In the genomic region with DNA sequence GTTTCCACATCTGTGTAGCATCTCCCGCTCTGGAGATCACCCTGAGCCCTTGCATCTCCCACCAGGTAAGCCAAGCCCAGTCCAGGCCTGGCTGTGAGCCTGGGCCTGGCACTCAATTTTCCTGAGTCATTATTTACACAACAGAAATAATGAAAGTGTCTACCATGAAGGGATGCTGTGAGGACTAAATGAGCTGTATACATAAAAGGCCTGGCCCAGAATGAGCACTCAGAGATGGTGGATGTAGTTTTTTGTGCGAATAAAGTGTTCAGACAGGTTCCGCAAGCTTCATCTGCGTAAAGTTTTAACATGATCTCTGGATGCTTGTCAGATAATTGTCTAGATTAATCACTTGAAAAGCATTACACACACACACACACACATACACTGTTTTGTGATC, we compare ENCODE assay signal across 12 cellular contexts. TPM values are rescaled to one million over a fixed set of nuclear protein-coding genes. Genes with fewer than 3 reads are reported as not detected.
A peak's percentile ranks its signal among the peaks of the same experiment; 100 is the strongest.
DNase-seq lines count a peak whose midpoint lies in the region; ATAC-seq, FAIRE-seq and TF ChIP-seq lines count a peak whose summit lies in the region.
"Not testable (repeated sequence)": the region's sequence is repeated elsewhere in the genome, so short reads cannot be mapped to it uniquely, and the experiment has no call there.
"Had no signal": no experiment of that assay in that cellular context is flagged by ENCODE, and none has a peak within 500 bp of the region (broad histone marks: within the 10 kb centered on the region; RNA-seq: fewer than 3 reads in every experiment).

No MANE protein-coding gene starts in this region.

- not testable (repeated sequence) for H3K36me3 ChIP-seq in PC-3 (ENCODE audit: low read depth, low read length); endothelial cell of umbilical vein (ENCODE audit: control insufficient read depth in 2 of 2, extremely low read depth in 1 of 2, insufficient read depth in 2 of 2, low read length in 2 of 2); right lobe of liver; stomach

- not testable (repeated sequence) for TF ChIP-seq CTCF in PC-3 (conservative IDR thresholded peaks at IDR 0.05; ENCODE audit: low read depth, low read length); endothelial cell of umbilical vein (IDR thresholded peaks at IDR 0.05; ENCODE audit: extremely low read depth in 1 of 2, insufficient read depth in 1 of 2, low read depth in 1 of 2, low read length in 2 of 2); right lobe of liver (IDR thresholded peaks at IDR 0.05); stomach (IDR thresholded peaks at IDR 0.05)

- intact Hi-C loops in PC-3 (cut with micrococcal nuclease); endothelial cell of umbilical vein (cut with micrococcal nuclease); right lobe of liver (cut with DNase I); stomach (cut with DNase I; ENCODE audit: low total_unique reads): not testable (repeated sequence)

- H3K9ac ChIP-seq in PC-3 (ENCODE audit: low read length); endothelial cell of umbilical vein (replicated peaks; ENCODE audit: extremely low read depth, insufficient read depth, low read length): not testable (repeated sequence)

- H3K27ac ChIP-seq in PC-3 (ENCODE audit: low read length), result 0 out of 2 replicates have a peak overlapping the region, but pooled peaks have one; percentile 14
- not testable (repeated sequence) for H3K27ac ChIP-seq in endothelial cell of umbilical vein (ENCODE audit: insufficient read depth, low read depth, low read length); right lobe of liver; stomach

- 83% methylated on average over 3 of the region's 4 CpGs for WGBS in right lobe of liver (ENCODE audit: insufficient coverage, low coverage, low lambda C conversion rate, missing lambda C conversion rate)
- WGBS in stomach, 5 donors, result 59 to 79% (median 71%) methylated on average over 4 of the region's 4 CpGs

- CTCF ChIA-PET in PC-3 (lab: Charles Lee), result interaction anchor here (0.7 kb wide), 1 partner anchor 47 kb away, joined by 3 read pairs; no protein-coding TSS in a partner anchor
- CTCF ChIA-PET in endothelial cell of umbilical vein (lab: Charles Lee), result not testable (repeated sequence)

- H3F3A ChIP-seq in PC-3 (ENCODE audit: low read length, unreplicated experiment), result not testable (repeated sequence)

- not testable (repeated sequence) for H3K27me3 ChIP-seq in PC-3 (ENCODE audit: low read length); endothelial cell of umbilical vein (ENCODE audit: control insufficient read depth in 2 of 2, insufficient read depth in 2 of 2, low read length in 2 of 2); right lobe of liver; stomach

- dilution Hi-C loops in endothelial cell of umbilical vein (cut with MboI; ENCODE audit: extremely low pct_ligation_motif_present, low sequenced_read_pairs), result not testable (repeated sequence)

- H3K4me3 ChIP-seq in PC-3 (ENCODE audit: low read length); endothelial cell of umbilical vein (replicated peaks in 1 of 3; ENCODE audit: insufficient read depth in 1 of 3, low read depth in 1 of 3, low read length in 3 of 3); right lobe of liver; stomach: not testable (repeated sequence)

- H3K9me2 ChIP-seq in PC-3 (replicated peaks; ENCODE audit: low read length), result not testable (repeated sequence)

- FAIRE-seq in GM19239 (lab: Jason Lieb, UNC) (peak; percentile 90), endothelial cell of umbilical vein (lab: Jason Lieb, UNC) (peak; percentile 24)

- peak overlapping the region; percentile 39; the same call in 1 of the 2 replicates for H3K4me2 ChIP-seq in PC-3 (ENCODE audit: low read length)
- H3K4me2 ChIP-seq in endothelial cell of umbilical vein (ENCODE audit: insufficient read depth, low read length), result not testable (repeated sequence)

- H3K9me1 ChIP-seq in endothelial cell of umbilical vein (replicated peaks; ENCODE audit: control insufficient read depth, extremely low read depth, insufficient read depth, low read length), result not testable (repeated sequence)

- not testable (repeated sequence) for H4K20me1 ChIP-seq in PC-3 (ENCODE audit: low read length); endothelial cell of umbilical vein (replicated peaks; ENCODE audit: control insufficient read depth, extremely low read depth, insufficient read depth, low read length)

- TF ChIP-seq POLR2A in endothelial cell of umbilical vein (IDR thresholded peaks at IDR 0.05; ENCODE audit: low read depth, low read length); right lobe of liver (IDR thresholded peaks at IDR 0.05); stomach (IDR thresholded peaks at IDR 0.05): not testable (repeated sequence)

- H3K4me1 ChIP-seq in PC-3 (ENCODE audit: insufficient read depth, low read length); endothelial cell of umbilical vein (ENCODE audit: control insufficient read depth, extremely low read depth, insufficient read depth, low read length); right lobe of liver; stomach: not testable (repeated sequence)

- DNase-seq in COR-L47 (lab: John Stamatoyannopoulos, UW), result peak; percentile 80
- DNase-seq in GM19239 (ENCODE audit: insufficient read length, low spot score); endothelial cell of umbilical vein (ENCODE audit: low read depth, low spot score): not testable (repeated sequence)
- peak; percentile 19 for DNase-seq in NCI-H1436 treated with DMSO at 0.1 percent for 48 hours (lab: John Stamatoyannopoulos, UW)
- peak; percentile 60 for DNase-seq in NCI-H2196 (lab: John Stamatoyannopoulos, UW; ENCODE audit: unreplicated experiment)
- peak; percentile 66 for DNase-seq in PC-3
- DNase-seq in right lobe of liver, result peak in 1 of 3 donors; percentile 28
- peak; percentile 43 for DNase-seq in stomach

- not testable (repeated sequence) for H3K79me2 ChIP-seq in PC-3 (ENCODE audit: low read length); endothelial cell of umbilical vein (ENCODE audit: control insufficient read depth, insufficient read depth, low read length)

- TF ChIP-seq EP300 in stomach (IDR thresholded peaks at IDR 0.05), result not testable (repeated sequence)

- not testable (repeated sequence) for H2AFZ ChIP-seq in PC-3 (ENCODE audit: low read length); endothelial cell of umbilical vein (ENCODE audit: low read depth, low read length)

- not testable (repeated sequence) for H3K9me3 ChIP-seq in PC-3 (ENCODE audit: low read length); endothelial cell of umbilical vein (replicated peaks; ENCODE audit: control insufficient read depth, insufficient read depth, low read length); right lobe of liver; stomach

- POLR2A ChIA-PET in PC-3 (lab: Charles Lee; ENCODE audit: unreplicated experiment); endothelial cell of umbilical vein (lab: Charles Lee): not testable (repeated sequence)

- not testable (repeated sequence) for BruUV-seq in PC-3 (replicated peaks; lab: Mats Ljungman, UMichigan); endothelial cell of umbilical vein (replicated peaks; lab: Mats Ljungman, UMichigan)

- ATAC-seq in PC-3, result peak; percentile 98
- ATAC-seq in right lobe of liver, result peak; percentile 55 to 93 (median 74)

RNA-seq across cellular contexts. Expression of a gene that starts 50.2 kb away (rescaled TPM):
- total RNA-seq in PC-3 (2014; rRNA removed) (0.66 TPM in 1 of 2 replicates, not detected in the other), endothelial cell of umbilical vein (not detected in 2 replicates), right lobe of liver (1 to 10 TPM in 2 of 6 experiments, under 1 TPM in 3, not detected in 1; 0.20 to 2.7 (median 0.44) TPM), stomach (1 to 10 TPM in 3 of 5 donors, not detected in 2; 1.7 to 4.8 (median 2.2) TPM)
- polyA plus RNA-seq in endothelial cell of umbilical vein (0.16 TPM in 1 of 2 replicates, not detected in the other), stomach (under 1 TPM in 2 of 3 donors, not detected in 1; 0.23 to 0.87 TPM)
- polyA plus RNA-seq in endothelial cell of umbilical vein (2011; cell fraction: cytosol; rRNA removed), result 0.16 and 0.31 TPM in 2 replicates
- polyA plus RNA-seq in endothelial cell of umbilical vein (2011; cell fraction: nucleus; rRNA removed), result 0.17 and 0.20 TPM in 2 replicates
- 0.16 TPM in 1 of 2 replicates, not detected in the other for polyA plus RNA-seq in endothelial cell of umbilical vein (2012)
- 0.36 TPM in 1 of 2 replicates, not detected in the other for polyA minus RNA-seq in endothelial cell of umbilical vein
- polyA minus RNA-seq in endothelial cell of umbilical vein (2011; cell fraction: cytosol; rRNA and poly(A)+ RNA removed), result not detected
- polyA minus RNA-seq in endothelial cell of umbilical vein (2011; cell fraction: nucleus; rRNA and poly(A)+ RNA removed), result not detected in 2 replicates
- total RNA-seq: activated CD8-positive, alpha-beta memory T cell treated with anti-CD3 and anti-CD28 coated beads, Interleukin-2, amount 10 ng/mL, durations not matched to agents 7 days and 5 days; activated naive CD8-positive, alpha-beta T cell treated with anti-CD3 and anti-CD28 coated beads for 36 hours; CD4-positive, alpha-beta memory T cell; spleen had no signal
- polyA plus RNA-seq: CD4-positive, alpha-beta memory T cell; spleen had no signal
